Comparison of ENCODE assay signal across 16 cellular contexts in genomic region chr6:158033751-158034702, GRCh38. TPM values are rescaled to one million over a fixed set of nuclear protein-coding genes. Genes with fewer than 3 reads are reported as not detected.
DNase-seq lines count a peak whose midpoint lies in the region; ATAC-seq and TF ChIP-seq lines count a peak whose summit lies in the region.
"Had no signal": no experiment of that assay in that cellular context is flagged by ENCODE, and none has a peak within 500 bp of the region (broad histone marks: within the 10 kb centered on the region; RNA-seq: fewer than 3 reads in every experiment).

No MANE protein-coding gene starts in this region.

- 72% methylated on average over 14 of the region's 14 CpGs for WGBS in esophagus muscularis mucosa

- peak overlapping the region; percentile 27 for H3K4me3 Mint-ChIP-seq in type B pancreatic cell
- no peak overlapping the region for H3K4me3 Mint-ChIP-seq in naive thymus-derived CD8-positive, alpha-beta T cell
- H3K4me3 Mint-ChIP-seq: CD4-positive, alpha-beta T cell; T-cell had no signal

- intact Hi-C loops in esophagus muscularis mucosa (cut with DNase I) (no loop called here), lower lobe of right lung (cut with DNase I) (no loop called here)

- ATAC-seq in lower lobe of right lung: no peak
- no peak for ATAC-seq in GM21526 (IDR thresholded peaks at IDR 0.05; ENCODE audit: low FRiP score, unreplicated experiment)
- no peak for ATAC-seq in naive thymus-derived CD8-positive, alpha-beta T cell
- ATAC-seq: activated CD4-positive, CD25-positive, alpha-beta regulatory T cell treated with anti-CD3 and anti-CD28 coated beads, Interleukin-2, amount 50 U/mL, for 24 hours; stimulated activated naive CD8-positive, alpha-beta T cell treated with anti-CD3 and anti-CD28 coated beads, Interleukin-15, Interleukin-2, amounts not matched to agents 100 U/mL and 50 U/mL, for 24 hours; T-cell had no signal

- TF ChIP-seq POLR2A in esophagus muscularis mucosa (IDR thresholded peaks at IDR 0.05; ENCODE audit: low read depth): no peak

- no peak for DNase-seq in adipocyte (ENCODE audit: low read depth)
- DNase-seq in esophagus muscularis mucosa (ENCODE audit: extremely low spot score): no peak
- DNase-seq in lower lobe of right lung: peak; percentile 28
- no peak for DNase-seq in type B pancreatic cell (ENCODE audit: extremely low spot score, unreplicated experiment)
- DNase-seq in MV-4-11 (lab: John Stamatoyannopoulos, UW): no peak
- no peak for DNase-seq in naive thymus-derived CD8-positive, alpha-beta T cell
- DNase-seq: CD4-positive, alpha-beta T cell; effector CD8-positive, alpha-beta T cell; GDM1; NCI-H2171 treated with DMSO at 0.1 percent for 48 hours; stimulated activated naive CD8-positive, alpha-beta T cell treated with anti-CD3 and anti-CD28 coated beads, Interleukin-15, Interleukin-2, amounts not matched to agents 100 U/mL and 50 U/mL, for 24 hours; T-cell had no signal

- no peaks in the 10 kb centered on the region for H3K9me3 ChIP-seq in adipocyte (ENCODE audit: control insufficient read depth, low read length)
- no peaks in the 10 kb centered on the region for H3K9me3 ChIP-seq in esophagus muscularis mucosa
- H3K9me3 ChIP-seq in lower lobe of right lung: no peaks in the 10 kb centered on the region
- H3K9me3 ChIP-seq: HAP-1 had no signal

- H3K4me3 ChIP-seq in adipocyte (ENCODE audit: low read length) (no peak overlapping the region), esophagus muscularis mucosa (no peak overlapping the region), lower lobe of right lung (no peak overlapping the region)
- H3K4me3 ChIP-seq: HAP-1 had no signal

- no peaks in the 10 kb centered on the region for H3K27me3 Mint-ChIP-seq in type B pancreatic cell
- no peaks in the 10 kb centered on the region for H3K27me3 Mint-ChIP-seq in naive thymus-derived CD8-positive, alpha-beta T cell
- H3K27me3 Mint-ChIP-seq: CD4-positive, alpha-beta T cell; T-cell had no signal

- H3K36me3 Mint-ChIP-seq in type B pancreatic cell: peaks cover 12% of the 10 kb centered on the region
- peaks cover 3 to 26% (median 25%) of the 10 kb centered on the region in 3 donors for H3K36me3 Mint-ChIP-seq in naive thymus-derived CD8-positive, alpha-beta T cell

- H3K36me3 ChIP-seq in adipocyte (ENCODE audit: control insufficient read depth, insufficient read depth, low read length, severe bottlenecking): no peaks in the 10 kb centered on the region
- peaks cover 3 to 13% (median 7%) of the 10 kb centered on the region in 4 donors for H3K36me3 ChIP-seq in esophagus muscularis mucosa
- no peaks in the 10 kb centered on the region for H3K36me3 ChIP-seq in lower lobe of right lung

- no peak for TF ChIP-seq CTCF in esophagus muscularis mucosa (IDR thresholded peaks at IDR 0.05)
- no peak for TF ChIP-seq CTCF in lower lobe of right lung (IDR thresholded peaks at IDR 0.05)
- no peak for TF ChIP-seq CTCF in type B pancreatic cell (conservative IDR thresholded peaks at IDR 0.05)

- POLR2A ChIA-PET in naive thymus-derived CD8-positive, alpha-beta T cell (lab: Charles Lee): no interaction called here

- peak overlapping the region; percentile 65 for H3K27ac Mint-ChIP-seq in type B pancreatic cell
- no peak overlapping the region for H3K27ac Mint-ChIP-seq in naive thymus-derived CD8-positive, alpha-beta T cell
- H3K27ac Mint-ChIP-seq: CD4-positive, alpha-beta T cell; T-cell had no signal

- peak overlapping the region; percentile 35 to 64 (median 56) for H3K27ac ChIP-seq in esophagus muscularis mucosa (replicated peaks in 1 of 4)
- H3K27ac ChIP-seq in lower lobe of right lung: no peak overlapping the region
- H3K27ac ChIP-seq: parathyroid adenoma had no signal

- H3K4me1 Mint-ChIP-seq in type B pancreatic cell (ENCODE audit: unreplicated experiment): peaks cover 33% of the 10 kb centered on the region
- H3K4me1 Mint-ChIP-seq in naive thymus-derived CD8-positive, alpha-beta T cell: peaks cover 19 to 28% (median 24%) of the 10 kb centered on the region in 4 donors

- peak overlapping the region; percentile 5 for H3K9ac ChIP-seq in adipocyte (ENCODE audit: low read length)
- H3K9ac ChIP-seq: parathyroid adenoma had no signal

- H3K4me1 ChIP-seq in adipocyte (ENCODE audit: control insufficient read depth, insufficient read depth, low read length): peaks cover 30% of the 10 kb centered on the region
- H3K4me1 ChIP-seq in esophagus muscularis mucosa: peaks cover 31 to 42% (median 38%) of the 10 kb centered on the region in 4 donors
- H3K4me1 ChIP-seq in lower lobe of right lung: peaks cover 31% of the 10 kb centered on the region
- H3K4me1 ChIP-seq: HAP-1, parathyroid adenoma had no signal

- H3K27me3 ChIP-seq in adipocyte (replicated peaks; ENCODE audit: control insufficient read depth, insufficient read depth, low read length): no peaks in the 10 kb centered on the region
- no peaks in the 10 kb centered on the region for H3K27me3 ChIP-seq in esophagus muscularis mucosa
- H3K27me3 ChIP-seq in lower lobe of right lung (ENCODE audit: low read depth): no peaks in the 10 kb centered on the region

- TF ChIP-seq EP300 in esophagus muscularis mucosa (IDR thresholded peaks at IDR 0.05): no peak

- peaks cover 3% of the 10 kb centered on the region for H3K9me3 Mint-ChIP-seq in type B pancreatic cell
- peaks cover 0 to 5% (median 0%) of the 10 kb centered on the region in 9 donors for H3K9me3 Mint-ChIP-seq in naive thymus-derived CD8-positive, alpha-beta T cell
- H3K9me3 Mint-ChIP-seq: CD4-positive, alpha-beta T cell had no signal

RNA-seq across cellular contexts. Expression of gene SYNJ2, which starts 52.4 kb away (rescaled TPM):
- total RNA-seq in esophagus muscularis mucosa (10 to 100 TPM; 17.0 to 25.3 (median 25.1) TPM), lower lobe of right lung (4.5 TPM), type B pancreatic cell (ENCODE audit: low replicate concordance) (17.0 and 31.2 TPM in 2 replicates)
- 10 to 100 TPM; 15.7 to 16.3 TPM for total RNA-seq in naive thymus-derived CD8-positive, alpha-beta T cell
- 1 to 10 TPM; 5.2 to 8.5 (median 8.2) TPM for polyA plus RNA-seq in naive thymus-derived CD8-positive, alpha-beta T cell
